ENCODE assay signal across 9 cellular contexts in the genomic region with DNA sequence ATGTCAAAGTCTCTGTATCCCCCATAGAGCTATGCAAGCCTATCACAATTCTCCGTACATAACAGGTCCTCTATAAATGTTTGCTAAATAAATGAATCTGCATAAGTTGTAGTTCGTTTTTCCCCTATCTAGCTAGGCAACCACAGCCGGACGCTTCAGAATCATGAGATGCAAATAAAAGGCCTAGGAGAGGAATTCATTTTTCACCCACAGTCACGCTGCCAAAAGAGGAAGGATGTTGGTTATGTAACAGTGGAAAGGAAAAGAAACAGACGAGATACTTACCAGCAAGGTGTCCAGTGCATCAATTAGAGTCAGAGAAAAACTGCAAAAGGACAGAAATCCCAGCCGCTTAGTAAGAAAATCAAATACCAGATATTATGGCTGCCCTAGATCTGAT. TPM values are rescaled to one million over a fixed set of nuclear protein-coding genes. Genes with fewer than 3 reads are reported as not detected.
A peak's percentile ranks its signal among the peaks of the same experiment; 100 is the strongest.
DNase-seq lines count a peak whose midpoint lies in the region; ATAC-seq, FAIRE-seq and TF ChIP-seq lines count a peak whose summit lies in the region.
"Had no signal": no experiment of that assay in that cellular context is flagged by ENCODE, and none has a peak within 500 bp of the region (broad histone marks: within the 10 kb centered on the region; RNA-seq: fewer than 3 reads in every experiment).

No MANE protein-coding gene starts in this region.

- peaks cover 5% of the 10 kb centered on the region for H3F3A ChIP-seq in DOHH2 (ENCODE audit: control insufficient read depth, insufficient read depth)

- no peak for FAIRE-seq in frontal cortex (lab: Jason Lieb, UNC)

- H3K4me3 ChIP-seq in DOHH2 (ENCODE audit: low read length), result peak overlapping the region; percentile 2; the same call in 1 of the 2 replicates
- no peak overlapping the region for H3K4me3 ChIP-seq in HL-60 (replicated peaks; ENCODE audit: insufficient read depth, low read length)
- no peak overlapping the region for H3K4me3 ChIP-seq in naive thymus-derived CD4-positive, alpha-beta T cell (ENCODE audit: low read length)

- CTCF ChIA-PET in T-cell (lab: Charles Lee), result interaction anchor here (0.5 to 4.0 kb wide), 24 partner anchors 16 to 398 kb away, joined by 3 to 61 read pairs (median 3); a partner anchor contains a TSS
- CTCF ChIA-PET in naive thymus-derived CD4-positive, alpha-beta T cell (lab: Charles Lee), result interaction anchor here (0.6 to 1.1 kb wide), 8 partner anchors 33 to 303 kb away, joined by 3 to 6 read pairs (median 3); no protein-coding TSS in a partner anchor

- H3K9me3 Mint-ChIP-seq in T-cell, result no peaks in the 10 kb centered on the region
- H3K9me3 Mint-ChIP-seq in naive thymus-derived CD4-positive, alpha-beta T cell, result no peaks in the 10 kb centered on the region

- H3K9me3 ChIP-seq in DOHH2 (ENCODE audit: control insufficient read depth, insufficient read depth, low read length), result no peaks in the 10 kb centered on the region
- no peaks in the 10 kb centered on the region for H3K9me3 ChIP-seq in naive thymus-derived CD4-positive, alpha-beta T cell (ENCODE audit: control insufficient read depth in 2 of 3, low read length in 3 of 3)

- peak overlapping the region; percentile 72 to 77 for H3K27ac Mint-ChIP-seq in T-cell
- peak overlapping the region in 5 of 9 donors; percentile 20 to 60 (median 39) for H3K27ac Mint-ChIP-seq in naive thymus-derived CD4-positive, alpha-beta T cell

- peaks cover 42 to 50% (median 45%) of the 10 kb centered on the region in 3 donors for H3K4me1 Mint-ChIP-seq in T-cell
- H3K4me1 Mint-ChIP-seq in naive thymus-derived CD4-positive, alpha-beta T cell, result peaks cover 31 to 58% (median 43%) of the 10 kb centered on the region in 7 donors

- TF ChIP-seq CTCF in DOHH2 (IDR thresholded peaks at IDR 0.05; ENCODE audit: low read depth, low read length, poor library complexity, severe bottlenecking) (no peak), HL-60 (IDR thresholded peaks at IDR 0.05; ENCODE audit: insufficient read depth, low read length) (no peak)

- H3K36me3 Mint-ChIP-seq in T-cell, result peaks cover 38% of the 10 kb centered on the region
- peaks cover 5 to 29% (median 14%) of the 10 kb centered on the region in 5 donors for H3K36me3 Mint-ChIP-seq in naive thymus-derived CD4-positive, alpha-beta T cell

- POLR2A ChIA-PET in T-cell (lab: Charles Lee), result interaction anchor here in 1 of 2 donors (0.6 kb wide), 1 partner anchor 17 kb away, joined by 6 read pairs; no protein-coding TSS in a partner anchor
- POLR2A ChIA-PET in naive thymus-derived CD4-positive, alpha-beta T cell (lab: Charles Lee), result no interaction called here

- H3K27ac ChIP-seq in DOHH2 (ENCODE audit: low read depth, low read length), result peak overlapping the region; percentile 12; the same call in 1 of the 2 replicates
- H3K27ac ChIP-seq in HL-60 (replicated peaks), result peak overlapping the region; percentile 76
- H3K27ac ChIP-seq in naive thymus-derived CD4-positive, alpha-beta T cell (ENCODE audit: low read depth, low read length), result no peak overlapping the region

- H3K9me2 ChIP-seq in DOHH2 (replicated peaks; ENCODE audit: control insufficient read depth, low read length), result no peaks in the 10 kb centered on the region

- ATAC-seq in T-cell (replicated peaks in 1 of 4), result no peak
- ATAC-seq in naive thymus-derived CD4-positive, alpha-beta T cell, result peak; percentile 43
- ATAC-seq in HG03442 (IDR thresholded peaks at IDR 0.05; ENCODE audit: unreplicated experiment), result no peak

- peak overlapping the region; percentile 21 for H3K4me2 ChIP-seq in DOHH2 (ENCODE audit: low read length)

- H3K27me3 ChIP-seq in DOHH2 (ENCODE audit: control insufficient read depth, low read length) (no peaks in the 10 kb centered on the region), HL-60 (ENCODE audit: insufficient read depth, poor library complexity, severe bottlenecking) (no peaks in the 10 kb centered on the region)
- no peaks in the 10 kb centered on the region for H3K27me3 ChIP-seq in naive thymus-derived CD4-positive, alpha-beta T cell (ENCODE audit: control insufficient read depth in 2 of 2, insufficient read depth in 2 of 2, low read length in 2 of 2)

- no peaks in the 10 kb centered on the region for H3K27me3 Mint-ChIP-seq in T-cell
- peaks cover 0 to 4% (median 0%) of the 10 kb centered on the region in 5 donors for H3K27me3 Mint-ChIP-seq in naive thymus-derived CD4-positive, alpha-beta T cell

- H3K4me1 ChIP-seq in DOHH2 (ENCODE audit: control insufficient read depth, low read length), result peaks cover 27% of the 10 kb centered on the region
- H3K4me1 ChIP-seq in naive thymus-derived CD4-positive, alpha-beta T cell (ENCODE audit: control insufficient read depth in 2 of 2, insufficient read depth in 2 of 2, low read length in 2 of 2), result peaks cover 12 to 14% of the 10 kb centered on the region in 2 donors

- no peak overlapping the region for H3K4me3 Mint-ChIP-seq in T-cell
- peak overlapping the region in 4 of 10 donors; percentile 2 to 60 (median 26) for H3K4me3 Mint-ChIP-seq in naive thymus-derived CD4-positive, alpha-beta T cell

- intact Hi-C loops in naive thymus-derived CD4-positive, alpha-beta T cell (cut with micrococcal nuclease), result loop anchor here in 1 of 2 donors (1.0 to 5.0 kb wide), 4 partner anchors 64 to 272 kb away; a partner anchor contains a TSS

- no peaks in the 10 kb centered on the region for H4K20me1 ChIP-seq in DOHH2 (ENCODE audit: control insufficient read depth, insufficient read depth, low read depth, low read length)

- peak; percentile 57 to 78 for DNase-seq in HL-60 (ENCODE audit: low read depth in 1 of 2, low spot score in 1 of 2)
- DNase-seq in T-cell, result peak in 2 of 34 experiments; percentile 3 to 5
- no peak for DNase-seq in naive thymus-derived CD4-positive, alpha-beta T cell
- no peak for DNase-seq in DMS114 treated with DMSO at 0.1 percent for 48 hours (lab: John Stamatoyannopoulos, UW; ENCODE audit: unreplicated experiment)
- no peak for DNase-seq in frontal cortex (ENCODE audit: low spot score in 2 of 2)
- DNase-seq in 8988T, result no peak
- DNase-seq: activated gamma-delta T cell had no signal

- H3K79me2 ChIP-seq in DOHH2 (ENCODE audit: control insufficient read depth, low read length), result peaks cover 8% of the 10 kb centered on the region

- peaks cover 25% of the 10 kb centered on the region for H3K36me3 ChIP-seq in DOHH2 (ENCODE audit: control insufficient read depth, low read length)
- peaks cover 0 to 35% (median 7%) of the 10 kb centered on the region in 3 experiments for H3K36me3 ChIP-seq in naive thymus-derived CD4-positive, alpha-beta T cell (ENCODE audit: control insufficient read depth in 2 of 3, insufficient read depth in 3 of 3, low read length in 3 of 3)

RNA-seq across cellular contexts. Expression of a gene that starts 2.4 kb away (rescaled TPM):
- total RNA-seq in T-cell (10 to 100 TPM; 17.7 to 29.8 (median 25.9) TPM), frontal cortex (11.0 TPM)
- total RNA-seq in naive thymus-derived CD4-positive, alpha-beta T cell, result 10 to 100 TPM; 15.4 to 30.9 (median 20.0) TPM
- 10 to 100 TPM; 27.3 to 38.4 TPM for polyA plus RNA-seq in naive thymus-derived CD4-positive, alpha-beta T cell

RNA-seq across cellular contexts. Expression of a gene that starts 27.2 kb away (rescaled TPM):
- 1 to 10 TPM in 4 of 5 donors, under 1 TPM in 1; 0.28 to 3.0 (median 1.5) TPM for total RNA-seq in T-cell
- 1 to 10 TPM in 1 of 5 experiments, under 1 TPM in 2, not detected in 2; 0.35 to 2.0 (median 0.60) TPM for total RNA-seq in naive thymus-derived CD4-positive, alpha-beta T cell
- 1 to 10 TPM in 1 of 2 donors, under 1 TPM in 1; 0.87 to 1.3 TPM for polyA plus RNA-seq in naive thymus-derived CD4-positive, alpha-beta T cell
- total RNA-seq in frontal cortex, result 4.9 TPM

RNA-seq across cellular contexts. Expression of a gene that starts 52.1 kb away (rescaled TPM):
- total RNA-seq in T-cell (10 to 100 TPM; 56.3 to 65.5 (median 63.5) TPM), frontal cortex (52.2 TPM)
- 10 to 100 TPM; 50.5 to 66.0 (median 60.6) TPM for total RNA-seq in naive thymus-derived CD4-positive, alpha-beta T cell
- polyA plus RNA-seq in naive thymus-derived CD4-positive, alpha-beta T cell, result 10 to 100 TPM; 45.8 to 72.0 TPM

Comparison
In these comparisons a context has a peak if more than half of its experiments do, and no peak if none do; other contexts are left out.
1. DNase-seq: peak in HL-60 (2 of 2); none in naive thymus-derived CD4-positive, alpha-beta T cell (0 of 9), DMS114 treated with DMSO at 0.1 percent for 48 hours (single experiment), frontal cortex (0 of 2) and 8988T (single experiment).